In the genomic region with DNA sequence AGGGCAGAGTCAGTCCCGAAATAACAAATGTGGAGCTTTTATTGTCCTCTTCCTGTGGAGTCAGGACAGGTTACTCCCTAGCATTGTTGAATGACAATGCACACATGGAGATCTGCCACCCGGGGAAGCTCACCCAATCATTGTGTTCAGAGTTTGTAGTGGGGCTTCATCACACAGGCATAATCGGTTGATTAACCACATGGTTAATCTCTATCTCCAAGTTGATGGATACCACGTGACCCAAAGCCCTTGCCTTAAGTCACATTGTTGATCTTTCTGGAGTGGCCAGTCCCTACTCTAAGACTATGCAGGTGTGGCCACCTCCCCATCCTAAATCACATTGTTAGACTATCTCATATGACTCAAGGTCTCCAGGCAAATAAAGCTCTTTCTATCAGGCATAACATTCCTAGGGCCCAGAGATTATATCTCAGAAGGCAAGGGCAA, we compare ENCODE assay signal across 17 cellular contexts. TPM values are rescaled to one million over a fixed set of nuclear protein-coding genes. Genes with fewer than 3 reads are reported as not detected.
A peak's percentile ranks its signal among the peaks of the same experiment; 100 is the strongest.
DNase-seq lines count a peak whose midpoint lies in the region; ATAC-seq and TF ChIP-seq lines count a peak whose summit lies in the region.
"Had no signal": no experiment of that assay in that cellular context is flagged by ENCODE, and none has a peak within 500 bp of the region (broad histone marks: within the 10 kb centered on the region; RNA-seq: fewer than 3 reads in every experiment).

No MANE protein-coding gene starts in this region.

- peak overlapping the region; percentile 55 for H3K27ac ChIP-seq in HUES48 (ENCODE audit: low read depth, low read length)
- H3K27ac ChIP-seq in colonic mucosa = peak overlapping the region; percentile 80
- H3K27ac ChIP-seq in RWPE1 = no peak overlapping the region
- H3K27ac ChIP-seq: PC-9 had no signal

- CTCF ChIA-PET in RWPE1 (lab: Yijun Ruan, JAX) = interaction anchor here (0.6 kb wide), 1 partner anchor 145 kb away, joined by 3 read pairs; no protein-coding TSS in a partner anchor

- POLR2A ChIA-PET in RWPE1 (lab: Yijun Ruan, JAX; ENCODE audit: low non-redundant PET) = no interaction called here

- in situ Hi-C loops in Caki2 (cut with HindIII; ENCODE audit: low pct_unique_long_range_greater_than_20kb, low sequenced_read_pairs) = no loop called here

- ATAC-seq in mucosa of descending colon = peak; percentile 85

- no peak for TF ChIP-seq CTCF in colonic mucosa (IDR thresholded peaks at IDR 0.05)
- no peak for TF ChIP-seq CTCF in mucosa of descending colon (IDR thresholded peaks at IDR 0.05)
- TF ChIP-seq CTCF in RWPE1 (conservative IDR thresholded peaks at IDR 0.05; ENCODE audit: low read depth) = no peak

- intact Hi-C loops in colonic mucosa (cut with DNase I) (no loop called here), mucosa of descending colon (cut with DNase I, micrococcal nuclease) (no loop called here)

- H3K27me3 ChIP-seq in HUES48 (ENCODE audit: control insufficient read depth, insufficient read depth, low read length) = no peaks in the 10 kb centered on the region
- H3K27me3 ChIP-seq in colonic mucosa = no peaks in the 10 kb centered on the region

- H3K4me3 ChIP-seq in HUES48 (ENCODE audit: low read depth, low read length) (no peak overlapping the region), colonic mucosa (no peak overlapping the region), mucosa of descending colon (no peak overlapping the region)
- H3K4me3 ChIP-seq: PC-9 had no signal

- H3K36me3 ChIP-seq in HUES48 (ENCODE audit: control insufficient read depth, insufficient read depth, low read length) = no peaks in the 10 kb centered on the region
- no peaks in the 10 kb centered on the region for H3K36me3 ChIP-seq in colonic mucosa
- no peaks in the 10 kb centered on the region for H3K36me3 ChIP-seq in mucosa of descending colon (ENCODE audit: low read depth)

- H3K4me1 ChIP-seq in HUES48 (ENCODE audit: control insufficient read depth, insufficient read depth, low read length) = peaks cover 8% of the 10 kb centered on the region
- no peaks in the 10 kb centered on the region for H3K4me1 ChIP-seq in colonic mucosa
- peaks cover 35% of the 10 kb centered on the region for H3K4me1 ChIP-seq in mucosa of descending colon (ENCODE audit: low read depth)

- H3K9ac ChIP-seq in HUES48 (ENCODE audit: low read depth, low read length) = no peak overlapping the region
- peak overlapping the region in 1 of 2 donors; percentile 43 for H3K9ac ChIP-seq in colonic mucosa (ENCODE audit: low read depth in 2 of 2, low read length in 2 of 2)
- H3K9ac ChIP-seq: SK-N-SH had no signal

- H3K9me3 ChIP-seq in HUES48 (ENCODE audit: control insufficient read depth, insufficient read depth, low read length) (no peaks in the 10 kb centered on the region), colonic mucosa (no peaks in the 10 kb centered on the region), mucosa of descending colon (no peaks in the 10 kb centered on the region)
- H3K9me3 ChIP-seq: SK-N-SH had no signal

- DNase-seq in Caki2 (ENCODE audit: low read depth) (peak; percentile 61), colonic mucosa (peak; percentile 75), mucosa of descending colon (peak in 2 of 3 donors; percentile 46 to 64), RWPE1 (ENCODE audit: low spot score) (no peak), cerebellum (ENCODE audit: low spot score) (no peak), AML-193 (lab: John Stamatoyannopoulos, UW) (no peak), SHP77 (lab: John Stamatoyannopoulos, UW) (no peak)
- DNase-seq: CD4-positive, CD25-positive, alpha-beta regulatory T cell; DND-41; GDM1; Kasumi-1; NCI-H1930; NCI-H2171; NCI-H510A; PC-9; SK-N-SH had no signal

RNA-seq across cellular contexts. Expression of a gene that starts 2.6 kb away (rescaled TPM):
- not detected in 2 replicates for total RNA-seq in Caki2 (2014; rRNA removed; shearing (Covaris generic); ENCODE audit: low replicate concordance)
- not detected for total RNA-seq in colonic mucosa
- total RNA-seq in mucosa of descending colon = not detected
- not detected for total RNA-seq in cerebellum
- total RNA-seq: CD4-positive, CD25-positive, alpha-beta regulatory T cell; PC-9 had no signal

RNA-seq across cellular contexts. Expression of a gene that starts 28.9 kb away (rescaled TPM):
- total RNA-seq in Caki2 (2014; rRNA removed; shearing (Covaris generic); ENCODE audit: low replicate concordance) = not detected in 2 replicates
- total RNA-seq in colonic mucosa = 1 to 10 TPM; 1.2 to 1.3 TPM
- total RNA-seq in mucosa of descending colon = 1 to 10 TPM; 1.1 to 3.4 (median 2.5) TPM
- total RNA-seq in cerebellum = not detected
- total RNA-seq: CD4-positive, CD25-positive, alpha-beta regulatory T cell; PC-9 had no signal

Comparison
In these comparisons a context has a peak if more than half of its experiments do, and no peak if none do; other contexts are left out.
1. DNase-seq: peak in Caki2 (single experiment), colonic mucosa (single experiment) and mucosa of descending colon (2 of 3); none in RWPE1 (single experiment), cerebellum (single experiment), AML-193 (0 of 2) and SHP77 (0 of 2).